In the genomic region with DNA sequence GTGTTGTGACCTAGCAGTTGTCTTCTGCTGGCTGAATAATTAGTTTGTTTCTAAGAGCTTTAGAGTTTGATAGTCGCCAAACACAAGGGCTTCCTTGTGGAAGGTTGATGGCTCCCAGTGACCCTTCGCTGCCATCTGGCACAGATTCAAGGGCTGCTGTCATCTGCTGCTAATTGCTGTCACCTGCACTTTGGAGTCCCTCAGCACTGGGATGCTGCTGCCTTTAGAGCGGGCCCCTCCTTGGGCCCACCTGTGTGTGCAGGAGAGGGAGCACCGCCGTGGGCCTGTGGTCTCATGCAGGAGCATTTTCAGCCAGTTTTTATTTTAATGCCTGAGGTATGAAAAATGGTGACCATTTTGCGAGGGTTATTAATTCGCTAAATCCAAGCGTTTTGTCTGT, we compare ENCODE assay signal across 1 cellular context.
TF ChIP-seq lines count a peak whose summit lies in the region.

No MANE protein-coding gene starts in this region.

TF ChIP-seq in WTC11, 78 proteins besides CTCF, POLR2A, EP300 and RAD21:
- TF ChIP-seq RORB (CRISPR knock-in tag; IDR thresholded peaks at IDR 0.05), result no peak
- no peak for TF ChIP-seq AFF4 (CRISPR knock-in tag; IDR thresholded peaks at IDR 0.05; ENCODE audit: borderline replicate concordance)
- TF ChIP-seq ATF6 (CRISPR knock-in tag; IDR thresholded peaks at IDR 0.05), result no peak
- no peak for TF ChIP-seq TP53 (CRISPR knock-in tag; IDR thresholded peaks at IDR 0.05)
- TF ChIP-seq NR2C2 (CRISPR knock-in tag; IDR thresholded peaks at IDR 0.05), result no peak
- no peak for TF ChIP-seq CREM (CRISPR knock-in tag; IDR thresholded peaks at IDR 0.05)
- TF ChIP-seq HMGA2 (CRISPR knock-in tag; IDR thresholded peaks at IDR 0.05), result no peak
- no peak for TF ChIP-seq NFYB (CRISPR knock-in tag; conservative IDR thresholded peaks at IDR 0.05; ENCODE audit: low read depth)
- no peak for TF ChIP-seq ATF1 (CRISPR knock-in tag; IDR thresholded peaks at IDR 0.05)
- no peak for TF ChIP-seq CBFB (CRISPR knock-in tag; IDR thresholded peaks at IDR 0.05; ENCODE audit: low read depth)
- no peak for TF ChIP-seq ZNF317 (CRISPR knock-in tag; IDR thresholded peaks at IDR 0.05; ENCODE audit: borderline replicate concordance, low read depth)
- TF ChIP-seq ZBTB43 (CRISPR knock-in tag; IDR thresholded peaks at IDR 0.05), result no peak
- no peak for TF ChIP-seq CDX4 (CRISPR knock-in tag; IDR thresholded peaks at IDR 0.05; ENCODE audit: borderline replicate concordance)
- TF ChIP-seq ZNF532 (CRISPR knock-in tag; IDR thresholded peaks at IDR 0.05; ENCODE audit: borderline replicate concordance), result no peak
- TF ChIP-seq TCF7 (CRISPR knock-in tag; IDR thresholded peaks at IDR 0.05; ENCODE audit: low read depth), result no peak
- no peak for TF ChIP-seq NR1H2 (CRISPR knock-in tag; IDR thresholded peaks at IDR 0.05)
- no peak for TF ChIP-seq NR3C1 (CRISPR knock-in tag; conservative IDR thresholded peaks at IDR 0.05; ENCODE audit: low read depth)
- TF ChIP-seq, protein P1, sequence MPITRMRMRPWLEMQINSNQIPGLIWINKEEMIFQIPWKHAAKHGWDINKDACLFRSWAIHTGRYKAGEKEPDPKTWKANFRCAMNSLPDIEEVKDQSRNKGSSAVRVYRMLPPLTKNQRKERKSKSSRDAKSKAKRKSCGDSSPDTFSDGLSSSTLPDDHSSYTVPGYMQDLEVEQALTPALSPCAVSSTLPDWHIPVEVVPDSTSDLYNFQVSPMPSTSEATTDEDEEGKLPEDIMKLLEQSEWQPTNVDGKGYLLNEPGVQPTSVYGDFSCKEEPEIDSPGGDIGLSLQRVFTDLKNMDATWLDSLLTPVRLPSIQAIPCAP (CRISPR knock-in tag; IDR thresholded peaks at IDR 0.05), result no peak
- no peak for TF ChIP-seq FOXP1 (CRISPR knock-in tag; IDR thresholded peaks at IDR 0.05; ENCODE audit: borderline replicate concordance)
